30 cellular contexts compared by ENCODE assay signal in the genomic region with DNA sequence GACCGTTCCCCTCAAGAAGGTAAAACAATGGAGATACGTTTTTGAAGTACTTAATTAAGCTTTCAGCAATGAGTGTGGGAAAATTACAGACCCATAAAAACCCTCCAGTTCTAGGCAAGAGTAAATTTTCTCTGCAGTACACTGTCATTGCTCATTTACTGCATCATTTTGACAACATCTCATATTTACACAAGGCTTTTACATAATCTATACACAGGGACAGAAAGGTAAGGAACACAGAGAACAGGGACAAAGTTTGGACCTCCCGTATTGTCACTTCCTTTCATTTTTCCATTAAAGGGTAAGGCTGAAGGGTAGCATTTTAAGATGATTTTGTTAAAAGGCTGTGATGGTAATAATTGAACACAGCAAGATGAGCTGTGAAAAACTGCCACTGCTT. TPM values are rescaled to one million over a fixed set of nuclear protein-coding genes. Genes with fewer than 3 reads are reported as not detected.
DNase-seq lines count a peak whose midpoint lies in the region; ATAC-seq, FAIRE-seq and TF ChIP-seq lines count a peak whose summit lies in the region.
"Had no signal": no experiment of that assay in that cellular context is flagged by ENCODE, and none has a peak within 500 bp of the region (broad histone marks: within the 10 kb centered on the region; RNA-seq: fewer than 3 reads in every experiment).

No MANE protein-coding gene starts in this region.

- no peaks in the 10 kb centered on the region for H3K36me3 ChIP-seq in endocrine pancreas (ENCODE audit: control insufficient read depth, insufficient read depth, low read length)
- H3K36me3 ChIP-seq in osteoblast (ENCODE audit: insufficient read depth, low read length), result peaks cover 4% of the 10 kb centered on the region

- peaks cover 21% of the 10 kb centered on the region for H3K4me1 ChIP-seq in endocrine pancreas (ENCODE audit: control insufficient read depth, insufficient read depth, low read length)
- peaks cover 25% of the 10 kb centered on the region for H3K4me1 ChIP-seq in osteoblast (ENCODE audit: insufficient read depth, low read length)

- no peak overlapping the region for H3K27ac ChIP-seq in osteoblast (ENCODE audit: low read depth, low read length)
- H3K27ac ChIP-seq: coronary artery, esophagus muscularis mucosa had no signal

- no peak for DNase-seq in GM18507 (ENCODE audit: extremely low spot score, insufficient read length, low read depth)
- DNase-seq in NCI-H1436 (lab: John Stamatoyannopoulos, UW), result peak; percentile 51
- DNase-seq in osteoblast (ENCODE audit: insufficient read length, low spot score, missing footprints), result peak; percentile 31
- DNase-seq in DMS53 treated with DMSO at 0.1 percent for 48 hours (lab: John Stamatoyannopoulos, UW; ENCODE audit: unreplicated experiment), result no peak
- no peak for DNase-seq in mucosa of gallbladder (ENCODE audit: low spot score)
- DNase-seq in dermis blood vessel endothelial cell, result no peak
- DNase-seq: activated CD4-positive, alpha-beta memory T cell treated with anti-CD3 and anti-CD28 coated beads for 36 hours; activated CD4-positive, CD25-positive, alpha-beta regulatory T cell treated with anti-CD3 and anti-CD28 coated beads, Interleukin-2, amount 50 U/mL, for 72 hours; activated naive CD8-positive, alpha-beta T cell treated with anti-CD3 and anti-CD28 coated beads for 36 hours; foreskin melanocyte; heart right ventricle; Karpas-422; mesendoderm; naive thymus-derived CD8-positive, alpha-beta T cell; NCI-H2029; NCI-H345; occipital lobe; RPMI8226; small intestine; stimulated activated CD4-positive, alpha-beta T cell treated with anti-CD3 and anti-CD28 coated beads, Interleukin-1b, Interleukin-23, amount 100 ng/mL, for 48 hours; stimulated activated CD8-positive, alpha-beta memory T cell treated with anti-CD3 and anti-CD28 coated beads, Interleukin-4, amount 100 ng/mL, for 48 hours; trophoblast cell had no signal

- no peaks in the 10 kb centered on the region for H3K9me3 ChIP-seq in endocrine pancreas (ENCODE audit: control insufficient read depth, low read length)
- no peaks in the 10 kb centered on the region for H3K9me3 ChIP-seq in osteoblast (ENCODE audit: low read depth, low read length)
- H3K9me3 ChIP-seq: esophagus muscularis mucosa, heart right ventricle had no signal

- H4K20me1 ChIP-seq in osteoblast (ENCODE audit: insufficient read depth, low read length), result no peaks in the 10 kb centered on the region

- H3K4me3 ChIP-seq in endocrine pancreas (ENCODE audit: control insufficient read depth, insufficient read depth, low read length) (peak overlapping the region; percentile 50), osteoblast (ENCODE audit: insufficient read depth, low read length) (no peak overlapping the region)
- H3K4me3 ChIP-seq: coronary artery, esophagus muscularis mucosa, heart right ventricle had no signal

- no peak overlapping the region for H2AFZ ChIP-seq in osteoblast (ENCODE audit: low read length)

- ATAC-seq in GM21576 (IDR thresholded peaks at IDR 0.05; ENCODE audit: unreplicated experiment), result no peak
- ATAC-seq: naive thymus-derived CD8-positive, alpha-beta T cell had no signal

- peak; percentile 26 for FAIRE-seq in GM18507 (lab: Jason Lieb, UNC)
- FAIRE-seq: astrocyte, H54, small intestine had no signal

- no peaks in the 10 kb centered on the region for H3K79me2 ChIP-seq in osteoblast (ENCODE audit: insufficient read depth, low read length)

- H3K9ac ChIP-seq in endocrine pancreas (ENCODE audit: control insufficient read depth, insufficient read depth, low read length), result no peak overlapping the region

- H3K4me2 ChIP-seq in osteoblast (ENCODE audit: insufficient read depth, low read length), result no peak overlapping the region

- TF ChIP-seq CTCF in osteoblast (IDR thresholded peaks at IDR 0.05; ENCODE audit: extremely low read depth, low read depth, low read length), result no peak

- H3K27me3 ChIP-seq in endocrine pancreas (ENCODE audit: control insufficient read depth, insufficient read depth, low read length), result no peaks in the 10 kb centered on the region
- no peaks in the 10 kb centered on the region for H3K27me3 ChIP-seq in osteoblast (ENCODE audit: insufficient read depth, low read length)
- H3K27me3 ChIP-seq: esophagus muscularis mucosa, heart right ventricle had no signal

RNA-seq across cellular contexts. Expression of gene HGD, which starts 7.4 kb away (rescaled TPM):
- total RNA-seq in osteoblast (under 0.01 TPM in 2 replicates), mucosa of gallbladder (211 TPM), dermis blood vessel endothelial cell (0.60 and 2.4 TPM in 2 replicates)
- total RNA-seq: G401, SK-MEL-5 had no signal

RNA-seq across cellular contexts. Expression of gene RABL3, which starts 52.9 kb away (rescaled TPM):
- total RNA-seq in osteoblast, result 13.3 and 15.2 TPM in 2 replicates
- 23.4 TPM for total RNA-seq in mucosa of gallbladder
- 19.9 and 25.0 TPM in 2 replicates for total RNA-seq in dermis blood vessel endothelial cell

RNA-seq across cellular contexts. Expression of gene GTF2E1, which starts 53.1 kb away (rescaled TPM):
- total RNA-seq in osteoblast (13.0 and 14.4 TPM in 2 replicates), mucosa of gallbladder (12.5 TPM), dermis blood vessel endothelial cell (38.4 and 45.9 TPM in 2 replicates)

Comparison
In these comparisons a context has a peak if more than half of its experiments do, and no peak if none do; other contexts are left out.
1. DNase-seq: peak in NCI-H1436 (single experiment) and osteoblast (single experiment); none in GM18507 (single experiment), DMS53 treated with DMSO at 0.1 percent for 48 hours (single experiment), mucosa of gallbladder (single experiment) and dermis blood vessel endothelial cell (single experiment).
2. RNA of gene HGD, which starts 7.4 kb away (total RNA-seq): 211 TPM in mucosa of gallbladder (single experiment); 0.60 to 2.4 TPM in dermis blood vessel endothelial cell and under 0.01 TPM in osteoblast; every median in the first group is over 10 times any median in the second.